Comparison of ENCODE assay signal across 18 cellular contexts in genomic region chr5:53360811-53361210, GRCh38.
DNase-seq lines count a peak whose midpoint lies in the region; ATAC-seq, FAIRE-seq and TF ChIP-seq lines count a peak whose summit lies in the region.
"Had no signal": no experiment of that assay in that cellular context is flagged by ENCODE, and none has a peak within 500 bp of the region (broad histone marks: within the 10 kb centered on the region; RNA-seq: fewer than 3 reads in every experiment).

No MANE protein-coding gene starts in this region.

- no peaks in the 10 kb centered on the region for H3K9me3 ChIP-seq in AG04450 (ENCODE audit: control insufficient read depth, insufficient read depth, low read length)
- H3K9me3 ChIP-seq: esophagus squamous epithelium had no signal

- no peak for ATAC-seq in WTC11
- ATAC-seq: activated CD4-positive, CD25-positive, alpha-beta regulatory T cell treated with anti-CD3 and anti-CD28 coated beads, Interleukin-2, amount 50 U/mL, for 24 hours had no signal

- H3K4me1 Mint-ChIP-seq in WTC11, result peaks cover 11% of the 10 kb centered on the region
- H3K4me1 Mint-ChIP-seq: central memory CD8-positive, alpha-beta T cell had no signal

- H3K4me3 ChIP-seq in AG04450 (ENCODE audit: low read depth, low read length), result no peak overlapping the region
- H3K4me3 ChIP-seq: esophagus squamous epithelium had no signal

- no peak overlapping the region for H3K27ac Mint-ChIP-seq in WTC11
- H3K27ac Mint-ChIP-seq: activated T-helper 1 cell treated with anti-CD3 and anti-CD28 coated beads, Interleukin-12 subunit alpha, Interleukin-12 subunit beta, Interleukin-2, Interleukin-4 antibody, amounts not matched to agents 30 ng/mL and 10 ng/mL and 1 ng/mL, durations not matched to agents 14 hours and 24 hours and 36 hours had no signal

- H3K9me3 Mint-ChIP-seq in WTC11, result peaks cover 9% of the 10 kb centered on the region; the same call in 1 of the 2 replicates
- H3K9me3 Mint-ChIP-seq: activated T-helper 1 cell treated with anti-CD3 and anti-CD28 coated beads, Interleukin-12 subunit alpha, Interleukin-12 subunit beta, Interleukin-2, Interleukin-4 antibody, amounts not matched to agents 30 ng/mL and 10 ng/mL and 1 ng/mL, durations not matched to agents 14 hours and 24 hours and 36 hours; central memory CD8-positive, alpha-beta T cell had no signal

- peak; percentile 53 for DNase-seq in AG04450 (ENCODE audit: low read depth, low spot score)
- peak; percentile 80 for DNase-seq in HS-27A (ENCODE audit: low read depth)
- peak; percentile 69 for DNase-seq in astrocyte of the hippocampus (ENCODE audit: low read depth, low spot score)
- DNase-seq in glomerular visceral epithelial cell (ENCODE audit: extremely low spot score), result peak; percentile 69
- no peak for DNase-seq in WTC11 (ENCODE audit: low spot score)
- no peak for DNase-seq in NCI-H2171 treated with DMSO at 0.1 percent for 48 hours (lab: John Stamatoyannopoulos, UW)
- DNase-seq in MV-4-11 (lab: John Stamatoyannopoulos, UW), result no peak
- DNase-seq in frontal cortex (ENCODE audit: low spot score in 2 of 2), result no peak
- DNase-seq: C1 segment of cervical spinal cord; esophagus squamous epithelium; NCI-H1092 treated with DMSO at 0.1 percent for 48 hours; NCI-H69; nucleus accumbens; stimulated activated CD8-positive, alpha-beta memory T cell treated with anti-CD3 and anti-CD28 coated beads, Interleukin-4, amount 100 ng/mL, for 48 hours had no signal

- no peaks in the 10 kb centered on the region for H3K27me3 Mint-ChIP-seq in WTC11 (ENCODE audit: low read depth)

- H3K4me3 Mint-ChIP-seq in WTC11, result no peak overlapping the region
- H3K4me3 Mint-ChIP-seq: activated T-helper 1 cell treated with anti-CD3 and anti-CD28 coated beads, Interleukin-12 subunit alpha, Interleukin-12 subunit beta, Interleukin-2, Interleukin-4 antibody, amounts not matched to agents 30 ng/mL and 10 ng/mL and 1 ng/mL, durations not matched to agents 14 hours and 24 hours and 36 hours; central memory CD8-positive, alpha-beta T cell had no signal

- no peaks in the 10 kb centered on the region for H3K36me3 Mint-ChIP-seq in WTC11

- no peak overlapping the region for H3K27ac ChIP-seq in AG04450 (ENCODE audit: low read depth, low read length)
- H3K27ac ChIP-seq: esophagus squamous epithelium had no signal

- no peak for FAIRE-seq in frontal cortex (lab: Jason Lieb, UNC)
- FAIRE-seq: G401.6 had no signal

- CTCF ChIA-PET in AG04450 (lab: Charles Lee), result no interaction called here
- CTCF ChIA-PET in WTC11 (lab: Charles Lee), result no interaction called here

- POLR2A ChIA-PET in AG04450 (lab: Yijun Ruan, JAX) (no interaction called here), WTC11 (lab: Charles Lee) (no interaction called here)

- H3K27me3 ChIP-seq in AG04450 (ENCODE audit: control insufficient read depth, insufficient read depth, low read length), result no peaks in the 10 kb centered on the region
- H3K27me3 ChIP-seq: esophagus squamous epithelium had no signal

- no peak for TF ChIP-seq CTCF in AG04450 (IDR thresholded peaks at IDR 0.05; ENCODE audit: low read depth, low read length)
- no peak for TF ChIP-seq CTCF in WTC11 (IDR thresholded peaks at IDR 0.05)

TF ChIP-seq in WTC11, 78 proteins besides CTCF, POLR2A, EP300 and RAD21:
- TF ChIP-seq E2F1 (CRISPR knock-in tag; IDR thresholded peaks at IDR 0.05) (no peak), ZMAT4 (CRISPR knock-in tag; IDR thresholded peaks at IDR 0.05) (no peak), JUN (CRISPR knock-in tag; IDR thresholded peaks at IDR 0.05) (no peak), NFE2L1 (CRISPR knock-in tag; IDR thresholded peaks at IDR 0.05) (no peak), ZNF263 (CRISPR knock-in tag; IDR thresholded peaks at IDR 0.05; ENCODE audit: low read depth) (no peak), ATF3 (CRISPR knock-in tag; conservative IDR thresholded peaks at IDR 0.05) (no peak), ZSCAN18 (CRISPR knock-in tag; IDR thresholded peaks at IDR 0.05) (no peak), FOXJ3 (CRISPR knock-in tag; IDR thresholded peaks at IDR 0.05; ENCODE audit: borderline replicate concordance) (no peak), ZNF416 (CRISPR knock-in tag; IDR thresholded peaks at IDR 0.05) (no peak), SMAD4 (CRISPR knock-in tag; IDR thresholded peaks at IDR 0.05) (no peak), STAT6 (CRISPR knock-in tag; conservative IDR thresholded peaks at IDR 0.05; ENCODE audit: low read depth) (no peak)

Comparison
In these comparisons a context has a peak if more than half of its experiments do, and no peak if none do; other contexts are left out.
1. DNase-seq: peak in AG04450 (single experiment), HS-27A (single experiment), astrocyte of the hippocampus (single experiment) and glomerular visceral epithelial cell (single experiment); none in WTC11 (single experiment), NCI-H2171 treated with DMSO at 0.1 percent for 48 hours (single experiment), MV-4-11 (single experiment) and frontal cortex (0 of 2).